ENCODE assay signal across 8 cellular contexts in genomic region chrX:37786666-37787337, GRCh38. TPM values are rescaled to one million over a fixed set of nuclear protein-coding genes. Genes with fewer than 3 reads are reported as not detected.
DNase-seq lines count a peak whose midpoint lies in the region; ATAC-seq and TF ChIP-seq lines count a peak whose summit lies in the region.

No MANE protein-coding gene starts in this region.

- intact Hi-C loops in mucosa of descending colon (cut with DNase I, micrococcal nuclease), result no loop called here

- ATAC-seq in GM18858 (IDR thresholded peaks at IDR 0.05; ENCODE audit: unreplicated experiment), result peak; percentile 70
- ATAC-seq in GM21737 (IDR thresholded peaks at IDR 0.05; ENCODE audit: unreplicated experiment), result peak; percentile 72
- ATAC-seq in HG03575 (IDR thresholded peaks at IDR 0.05; ENCODE audit: extremely low read depth, insufficient number of reproducible peaks, low FRiP score, unreplicated experiment), result peak; percentile 47
- peak; percentile 57 for ATAC-seq in mucosa of descending colon

- H3K9me3 ChIP-seq in mucosa of descending colon, result no peaks in the 10 kb centered on the region

- no peaks in the 10 kb centered on the region for H3K36me3 ChIP-seq in mucosa of descending colon (ENCODE audit: low read depth)

- DNase-seq in mucosa of descending colon, result no peak
- no peak for DNase-seq in ureter (ENCODE audit: low spot score)
- no peak for DNase-seq in glomerular visceral epithelial cell (ENCODE audit: extremely low spot score)
- no peak for DNase-seq in stimulated activated naive CD4-positive, alpha-beta T cell treated with Interleukin-2 at 50 U/mL for 16 hours (lab: John Stamatoyannopoulos, UW)
- no peak for DNase-seq in GM13977 (ENCODE audit: low spot score)

- H3K4me3 ChIP-seq in mucosa of descending colon, result no peak overlapping the region

- no peaks in the 10 kb centered on the region for H3K4me1 ChIP-seq in mucosa of descending colon (ENCODE audit: low read depth)

- no peak for TF ChIP-seq CTCF in mucosa of descending colon (IDR thresholded peaks at IDR 0.05)
- no peak for TF ChIP-seq CTCF in GM13977 (IDR thresholded peaks at IDR 0.05; ENCODE audit: extremely low read depth, insufficient read depth, missing control alignments)

- in situ Hi-C loops in GM13977 (cut with MboI; ENCODE audit: low pct_unique_long_range_greater_than_20kb, low sequenced_read_pairs, unreplicated experiment), result no loop called here

RNA-seq across cellular contexts. Expression of gene CYBB, which starts 6.9 kb away (rescaled TPM):
- total RNA-seq in mucosa of descending colon, result 10 to 100 TPM in 2 of 3 donors, 1 to 10 TPM in 1; 9.7 to 35.4 (median 30.0) TPM
- total RNA-seq in ureter, result 13.7 TPM
